8 cellular contexts compared by ENCODE assay signal in the genomic region with DNA sequence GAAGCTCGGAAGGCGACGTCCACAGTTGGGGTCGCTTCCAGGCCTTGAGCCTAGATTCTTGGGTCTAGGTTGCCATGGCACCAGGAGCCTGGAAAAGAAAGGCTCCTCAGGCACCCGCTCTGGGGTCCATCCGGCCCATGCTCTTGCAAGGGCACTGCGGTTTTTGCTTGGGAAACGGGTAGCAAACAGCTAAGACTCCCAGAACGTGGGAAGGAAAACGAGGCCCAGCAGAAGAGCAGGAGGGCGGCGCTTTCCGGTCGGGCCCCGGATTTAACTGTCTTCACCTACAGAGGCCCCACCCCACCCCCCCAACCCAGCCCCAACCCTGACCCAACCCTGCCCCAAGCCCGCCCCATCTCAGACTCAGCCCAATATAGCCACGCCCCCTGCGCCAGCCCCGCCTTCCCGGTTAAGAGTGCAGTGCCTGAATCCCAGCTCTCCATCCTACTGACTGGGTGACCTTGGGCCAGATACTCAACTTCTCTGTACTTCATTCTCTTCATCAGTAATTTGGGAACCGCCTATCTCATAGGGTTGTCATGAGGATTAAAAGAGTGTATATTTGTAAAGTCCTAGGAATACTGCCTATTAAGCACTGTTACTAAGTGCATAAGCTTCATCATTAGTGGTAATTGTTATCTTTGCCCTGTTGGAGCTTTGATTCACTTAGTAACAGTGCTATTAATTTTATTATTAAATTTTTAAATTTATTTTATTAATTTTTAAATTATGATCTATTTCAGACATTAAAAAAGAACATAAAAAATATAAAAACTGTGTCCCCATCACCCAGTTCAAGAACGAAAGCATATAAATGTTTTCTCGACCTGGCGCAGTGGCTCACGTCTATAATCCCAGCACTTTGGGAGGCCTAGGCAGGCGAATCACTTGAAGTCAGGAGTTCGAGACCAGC. TPM values are rescaled to one million over a fixed set of nuclear protein-coding genes. Genes with fewer than 3 reads are reported as not detected.
DNase-seq lines count a peak whose midpoint lies in the region; ATAC-seq, FAIRE-seq and TF ChIP-seq lines count a peak whose summit lies in the region.

No MANE protein-coding gene starts in this region.

- no peak overlapping the region for H3K4me3 ChIP-seq in A549
- H3K4me3 ChIP-seq in HCT116 (replicated peaks in 1 of 2; ENCODE audit: low read depth in 1 of 2, low read length in 2 of 2): no peak overlapping the region
- H3K4me3 ChIP-seq in vagina: no peak overlapping the region

- CTCF ChIA-PET in A549 (lab: Yijun Ruan, JAX): interaction anchor here (0.6 to 2.2 kb wide), 10 partner anchors 10 to 753 kb away, joined by 3 to 11 read pairs (median 4); no protein-coding TSS in a partner anchor
- CTCF ChIA-PET in HCT116 (lab: Charles Lee): interaction anchor here (0.8 to 1.9 kb wide), 4 partner anchors 12 to 55 kb away, joined by 3 to 11 read pairs (median 4); no protein-coding TSS in a partner anchor
- CTCF ChIA-PET in activated CD4-positive, alpha-beta T cell treated with anti-CD3 and anti-CD28 coated beads, Interleukin-2, amount 10 ng/mL, durations not matched to agents 7 days and 5 days (lab: Charles Lee): interaction anchor here (1.2 kb wide), 1 partner anchor 179 kb away, joined by 3 read pairs; no protein-coding TSS in a partner anchor

- intact Hi-C loops in HCT116 (cut with micrococcal nuclease): no loop called here
- intact Hi-C loops in vagina (cut with DNase I): no loop called here

- H3K27me3 ChIP-seq in HCT116 (ENCODE audit: insufficient read depth, low read length) (no peaks in the 10 kb centered on the region), vagina (no peaks in the 10 kb centered on the region)

- RAD21 ChIA-PET in HCT116 (lab: Charles Lee; ENCODE audit: low non-redundant PET in 1 of 2, low total read pairs in 2 of 2, uncharacterized antibody in 2 of 2, unreplicated experiment in 2 of 2): interaction anchor here (0.7 to 0.9 kb wide), 3 partner anchors 17 to 28 kb away, joined by 3 to 4 read pairs (median 3); a partner anchor contains a TSS

- no peaks in the 10 kb centered on the region for H3K9me3 Mint-ChIP-seq in activated CD4-positive, alpha-beta T cell treated with anti-CD3 and anti-CD28 coated beads, Interleukin-2, amount 10 ng/mL, durations not matched to agents 7 days and 5 days

- no peaks in the 10 kb centered on the region for H3K9me3 ChIP-seq in A549
- H3K9me3 ChIP-seq in HCT116 (ENCODE audit: control insufficient read depth in 1 of 2, insufficient read depth in 1 of 2, low read depth in 1 of 2, low read length in 2 of 2): no peaks in the 10 kb centered on the region
- no peaks in the 10 kb centered on the region for H3K9me3 ChIP-seq in vagina

- TF ChIP-seq RAD21 in A549 (conservative IDR thresholded peaks at IDR 0.05 in 1 of 2, IDR thresholded peaks at IDR 0.05 in 1 of 2) (no peak), HCT116 (IDR thresholded peaks at IDR 0.05; ENCODE audit: low read depth) (no peak)

- no peak overlapping the region for H3K4me3 Mint-ChIP-seq in activated CD4-positive, alpha-beta T cell treated with anti-CD3 and anti-CD28 coated beads, Interleukin-2, amount 10 ng/mL, durations not matched to agents 7 days and 5 days

- TF ChIP-seq CTCF in A549 (IDR thresholded peaks at IDR 0.05): no peak
- TF ChIP-seq CTCF in HCT116 (IDR thresholded peaks at IDR 0.05 in 2 of 3, conservative IDR thresholded peaks at IDR 0.05 in 1 of 3; ENCODE audit: borderline replicate concordance in 1 of 3, insufficient read depth in 1 of 3, low read depth in 2 of 3, low read length in 2 of 3): no peak
- no peak for TF ChIP-seq CTCF in vagina (IDR thresholded peaks at IDR 0.05)

- no peak overlapping the region for H2AFZ ChIP-seq in HCT116 (ENCODE audit: low read depth, low read length, poor library complexity, severe bottlenecking)

- H3K9me2 ChIP-seq in HCT116 (ENCODE audit: insufficient read depth): no peaks in the 10 kb centered on the region

- peak; percentile 44 to 84 for ATAC-seq in A549
- ATAC-seq in HCT116: peak; percentile 82
- no peak for ATAC-seq in HG02571 (IDR thresholded peaks at IDR 0.05; ENCODE audit: unreplicated experiment)

- no peak overlapping the region for H3K4me2 ChIP-seq in A549
- peak overlapping the region; percentile 35 for H3K4me2 ChIP-seq in HCT116 (ENCODE audit: low read length)

- H3K36me3 ChIP-seq in HCT116 (ENCODE audit: control insufficient read depth in 1 of 2, insufficient read depth in 2 of 2, low read length in 2 of 2): no peaks in the 10 kb centered on the region
- no peaks in the 10 kb centered on the region for H3K36me3 ChIP-seq in vagina

- TF ChIP-seq POLR2A in A549 (IDR thresholded peaks at IDR 0.05; ENCODE audit: low read length) (no peak), HCT116 (IDR thresholded peaks at IDR 0.05; ENCODE audit: borderline replicate concordance, extremely low read depth, insufficient read depth, insufficient read length) (no peak), vagina (IDR thresholded peaks at IDR 0.05) (no peak)

- H3K4me1 ChIP-seq in A549 (no peaks in the 10 kb centered on the region), HCT116 (ENCODE audit: control insufficient read depth in 1 of 2, insufficient read depth in 2 of 2, low read length in 2 of 2) (peaks cover 21 to 31% of the 10 kb centered on the region in 2 experiments), vagina (no peaks in the 10 kb centered on the region)

- FAIRE-seq in A549 (lab: Jason Lieb, UNC): no peak

- TF ChIP-seq EP300 in A549 (IDR thresholded peaks at IDR 0.05): no peak

- H3K27me3 Mint-ChIP-seq in activated CD4-positive, alpha-beta T cell treated with anti-CD3 and anti-CD28 coated beads, Interleukin-2, amount 10 ng/mL, durations not matched to agents 7 days and 5 days: no peaks in the 10 kb centered on the region

- peaks cover 21% of the 10 kb centered on the region for H3K4me1 Mint-ChIP-seq in activated CD4-positive, alpha-beta T cell treated with anti-CD3 and anti-CD28 coated beads, Interleukin-2, amount 10 ng/mL, durations not matched to agents 7 days and 5 days

- no TSS peak for BruUV-seq in HCT116 (replicated peaks; lab: Mats Ljungman, UMichigan)

- H3K27ac ChIP-seq in A549 (no peak overlapping the region), HCT116 (ENCODE audit: low read depth, low read length) (no peak overlapping the region; the same call in 1 of the 2 replicates), vagina (no peak overlapping the region)

- H4K20me1 ChIP-seq in HCT116 (ENCODE audit: insufficient read depth): no peaks in the 10 kb centered on the region

- 69% methylated on average over 26 of the region's 27 CpGs for WGBS in A549 (ENCODE audit: missing lambda C conversion rate)

- peak overlapping the region; percentile 38; the same call in 1 of the 2 replicates for H3K9ac ChIP-seq in HCT116 (ENCODE audit: low read length)

- H3K27ac Mint-ChIP-seq in activated CD4-positive, alpha-beta T cell treated with anti-CD3 and anti-CD28 coated beads, Interleukin-2, amount 10 ng/mL, durations not matched to agents 7 days and 5 days: no peak overlapping the region

- POLR2A ChIA-PET in A549 (lab: Yijun Ruan, JAX) (no interaction called here), HCT116 (lab: Charles Lee) (no interaction called here)
- POLR2A ChIA-PET in activated CD4-positive, alpha-beta T cell treated with anti-CD3 and anti-CD28 coated beads, Interleukin-2, amount 10 ng/mL, durations not matched to agents 7 days and 5 days (lab: Charles Lee): no interaction called here

- DNase-seq in A549 (ENCODE audit: low read depth in 1 of 2, low spot score in 1 of 2): peak in 1 of 2 experiments; percentile 58
- DNase-seq in HCT116 (ENCODE audit: low read depth, low spot score): peak; percentile 60
- peak; percentile 57 for DNase-seq in activated CD4-positive, alpha-beta T cell treated with anti-CD3 and anti-CD28 coated beads, Interleukin-2, amount 10 ng/mL, durations not matched to agents 7 days and 5 days
- DNase-seq in islet precursor cell: peak; percentile 94
- no peak for DNase-seq in NCI-H2227 treated with DMSO at 0.1 percent for 48 hours (lab: John Stamatoyannopoulos, UW)
- no peak for DNase-seq in activated gamma-delta T cell treated with Interleukin-2 at 50 U/mL for 16 hours
- DNase-seq in vagina (ENCODE audit: extremely low spot score in 2 of 2): no peak

- H3K79me2 ChIP-seq in HCT116 (ENCODE audit: insufficient read depth, low read length): no peaks in the 10 kb centered on the region

- H3K36me3 Mint-ChIP-seq in activated CD4-positive, alpha-beta T cell treated with anti-CD3 and anti-CD28 coated beads, Interleukin-2, amount 10 ng/mL, durations not matched to agents 7 days and 5 days (ENCODE audit: low read depth): no peaks in the 10 kb centered on the region

TF ChIP-seq in A549, 52 proteins besides CTCF, POLR2A, EP300 and RAD21:
- TF ChIP-seq RARB (CRISPR knock-in tag; IDR thresholded peaks at IDR 0.05) (no peak), MYC (IDR thresholded peaks at IDR 0.05; ENCODE audit: borderline replicate concordance, low read length) (no peak)
- TF ChIP-seq, protein P1, sequence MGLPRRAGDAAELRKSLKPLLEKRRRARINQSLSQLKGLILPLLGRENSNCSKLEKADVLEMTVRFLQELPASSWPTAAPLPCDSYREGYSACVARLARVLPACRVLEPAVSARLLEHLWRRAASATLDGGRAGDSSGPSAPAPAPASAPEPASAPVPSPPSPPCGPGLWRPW (IDR thresholded peaks at IDR 0.05): no peak

TF ChIP-seq in HCT116, 20 proteins besides CTCF, POLR2A, EP300 and RAD21 (continues in another document):
- TF ChIP-seq FOSL1 (IDR thresholded peaks at IDR 0.05; ENCODE audit: low read depth): no peak
- TF ChIP-seq POLR2AphosphoS5 (IDR thresholded peaks at IDR 0.05; ENCODE audit: low read depth, low read length): peak; percentile 37; the same call in 1 of the 2 replicates
- no peak for TF ChIP-seq TCF7L2 (IDR thresholded peaks at IDR 0.05; ENCODE audit: borderline replicate concordance, extremely low read depth, insufficient read depth, insufficient read length)
- TF ChIP-seq EGR1 (IDR thresholded peaks at IDR 0.05; ENCODE audit: low read depth): no peak
- no peak for TF ChIP-seq EZH2phosphoT487 (IDR thresholded peaks at IDR 0.05; ENCODE audit: borderline replicate concordance)
- TF ChIP-seq, protein P2, sequence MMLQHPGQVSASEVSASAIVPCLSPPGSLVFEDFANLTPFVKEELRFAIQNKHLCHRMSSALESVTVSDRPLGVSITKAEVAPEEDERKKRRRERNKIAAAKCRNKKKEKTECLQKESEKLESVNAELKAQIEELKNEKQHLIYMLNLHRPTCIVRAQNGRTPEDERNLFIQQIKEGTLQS (IDR thresholded peaks at IDR 0.05): no peak

RNA-seq across cellular contexts. Expression of a gene that starts 28.4 kb away (rescaled TPM):
- polyA plus RNA-seq in A549 (2011; rRNA removed) (9.6 and 14.0 TPM in 2 replicates), A549 (2017; fragmentation: RNase III; extraction: RNeasy Plus Mini Kit Qiagen cat#74134 plus additional on column Dnase treatment) (40.5 to 46.7 TPM (median 46.6 TPM) in 3 replicates)
- polyA plus RNA-seq in A549 (2012; cell fraction: cytosol; rRNA removed): 41.3 and 55.8 TPM in 2 replicates
- 173 and 184 TPM in 2 replicates for polyA plus RNA-seq in A549 (2012; cell fraction: nucleus; rRNA removed)
- polyA minus RNA-seq in A549 (2011; rRNA and poly(A)+ RNA removed): 29.1 and 38.4 TPM in 2 replicates
- total RNA-seq in HCT116 (2021; ENCODE audit: unreplicated experiment) (6.6 TPM), vagina (28.5 TPM)
- 2.9 and 3.0 TPM in 2 replicates for polyA plus RNA-seq in HCT116 (2012)
- total RNA-seq in activated CD4-positive, alpha-beta T cell treated with anti-CD3 and anti-CD28 coated beads, Interleukin-2, amount 10 ng/mL, durations not matched to agents 7 days and 5 days: under 1 TPM; 0.40 TPM

Comparison
In these comparisons a context has a peak if more than half of its experiments do, and no peak if none do; other contexts are left out.
1. DNase-seq: peak in HCT116 (single experiment), activated CD4-positive, alpha-beta T cell treated with anti-CD3 and anti-CD28 coated beads, Interleukin-2, amount 10 ng/mL, durations not matched to agents 7 days and 5 days (single experiment) and islet precursor cell (single experiment); none in NCI-H2227 treated with DMSO at 0.1 percent for 48 hours (single experiment), activated gamma-delta T cell treated with Interleukin-2 at 50 U/mL for 16 hours (single experiment) and vagina (0 of 2).